ENCODE assay signal across 26 cellular contexts in genomic region chr1:211349730-211350129, GRCh38. TPM values are rescaled to one million over a fixed set of nuclear protein-coding genes. Genes with fewer than 3 reads are reported as not detected.
DNase-seq lines count a peak whose midpoint lies in the region; ATAC-seq and TF ChIP-seq lines count a peak whose summit lies in the region.
"Had no signal": no experiment of that assay in that cellular context is flagged by ENCODE, and none has a peak within 500 bp of the region (broad histone marks: within the 10 kb centered on the region; RNA-seq: fewer than 3 reads in every experiment).

No MANE protein-coding gene starts in this region.

- H3K9ac ChIP-seq in mammary epithelial cell (ENCODE audit: insufficient read depth, low read length) = no peak overlapping the region
- H3K9ac ChIP-seq: BLaER1 treated with 17β-estradiol and CSF1 and Interleukin-3, amounts not matched to agents 10 nM and 100 nM had no signal

- TF ChIP-seq CTCF in mammary epithelial cell (conservative IDR thresholded peaks at IDR 0.05 in 1 of 2, IDR thresholded peaks at IDR 0.05 in 1 of 2; ENCODE audit: extremely low read depth in 1 of 2, insufficient read depth in 1 of 2, low read depth in 1 of 2, low read length in 2 of 2) (no peak), epithelial cell of esophagus (IDR thresholded peaks at IDR 0.05; ENCODE audit: insufficient read depth, low read depth, low read length, missing control alignments) (no peak), type B pancreatic cell (conservative IDR thresholded peaks at IDR 0.05) (no peak)

- intact Hi-C loops in mammary epithelial cell (cut with micrococcal nuclease) = no loop called here

- no peak overlapping the region for H3K4me2 ChIP-seq in mammary epithelial cell (ENCODE audit: insufficient read depth, low read depth, low read length)
- H3K4me2 ChIP-seq: BLaER1 treated with 17β-estradiol and CSF1 and Interleukin-3, amounts not matched to agents 10 nM and 100 nM had no signal

- no TSS peak for BruUV-seq in mammary epithelial cell (replicated peaks; lab: Mats Ljungman, UMichigan)

- peaks cover 90% of the 10 kb centered on the region for H3K4me1 Mint-ChIP-seq in stimulated activated memory B cell treated with anti-CD40 and anti-IgM and Interleukin-4, amounts not matched to agents 10 μg/mL and 1 μg/mL and 100 μg/mL, for 72 hours
- H3K4me1 Mint-ChIP-seq in type B pancreatic cell (ENCODE audit: unreplicated experiment) = peaks cover 14% of the 10 kb centered on the region

- no peaks in the 10 kb centered on the region for H3K36me3 ChIP-seq in mammary epithelial cell (ENCODE audit: insufficient read depth, low read length)
- H3K36me3 ChIP-seq: neutrophil, right lobe of liver had no signal

- peak overlapping the region; percentile 68 for H3K27ac Mint-ChIP-seq in stimulated activated memory B cell treated with anti-CD40 and anti-IgM and Interleukin-4, amounts not matched to agents 10 μg/mL and 1 μg/mL and 100 μg/mL, for 72 hours
- H3K27ac Mint-ChIP-seq in type B pancreatic cell = no peak overlapping the region

- no peaks in the 10 kb centered on the region for H3K27me3 Mint-ChIP-seq in stimulated activated memory B cell treated with anti-CD40 and anti-IgM and Interleukin-4, amounts not matched to agents 10 μg/mL and 1 μg/mL and 100 μg/mL, for 72 hours
- H3K27me3 Mint-ChIP-seq in type B pancreatic cell = no peaks in the 10 kb centered on the region

- no peaks in the 10 kb centered on the region for H3K27me3 ChIP-seq in mammary epithelial cell (ENCODE audit: insufficient read depth, low read length)
- H3K27me3 ChIP-seq: BLaER1 treated with 17β-estradiol and CSF1 and Interleukin-3, amounts not matched to agents 10 nM and 100 nM; heart left ventricle; neutrophil; right lobe of liver had no signal

- H3K4me1 ChIP-seq in mammary epithelial cell (ENCODE audit: insufficient read depth, low read length) = peaks cover 3% of the 10 kb centered on the region
- H3K4me1 ChIP-seq: right lobe of liver had no signal

- H4K20me1 ChIP-seq in mammary epithelial cell (ENCODE audit: insufficient read depth, low read length) = no peaks in the 10 kb centered on the region

- H3K4me3 ChIP-seq in mammary epithelial cell (replicated peaks in 1 of 3; ENCODE audit: insufficient read depth in 1 of 3, low read depth in 2 of 3, low read length in 3 of 3) (no peak overlapping the region), epithelial cell of esophagus (ENCODE audit: low read length) (no peak overlapping the region)
- H3K4me3 ChIP-seq: BLaER1 treated with 17β-estradiol and CSF1 and Interleukin-3, amounts not matched to agents 10 nM and 100 nM; heart left ventricle; right lobe of liver had no signal

- in situ Hi-C loops in T47D (cut with HindIII; ENCODE audit: low pct_unique_long_range_greater_than_20kb, low sequenced_read_pairs) (no loop called here), mammary epithelial cell (cut with MboI; ENCODE audit: low sequenced_read_pairs in 2 of 2) (loop anchor here in 1 of 2 donors (25.0 kb wide), 1 partner anchor 313 kb away; no protein-coding TSS in a partner anchor)

- DNase-seq in T47D (ENCODE audit: low read depth in 1 of 2, low spot score in 1 of 2) (peak; percentile 34 to 55), mammary epithelial cell (no peak), NCI-H748 (lab: John Stamatoyannopoulos, UW; ENCODE audit: unreplicated experiment) (peak; percentile 3), epithelial cell of esophagus (ENCODE audit: low read depth) (peak; percentile 46), type B pancreatic cell (ENCODE audit: extremely low spot score, unreplicated experiment) (no peak)
- DNase-seq: activated CD4-positive, alpha-beta T cell treated with anti-CD3 and anti-CD28 coated beads, Interleukin-2, amount 50 U/mL, for 48 hours; activated CD4-positive, CD25-positive, alpha-beta regulatory T cell; activated gamma-delta T cell; heart left ventricle; KG1; kidney glomerular epithelial cell; NCI-H1436 treated with DMSO at 0.1 percent for 48 hours; NCI-H524; right lobe of liver; SHP77; stimulated activated CD4-positive, alpha-beta T cell treated with anti-CD3 and anti-CD28 coated beads, Interleukin-12 subunit alpha, Interleukin-12 subunit beta, amount 100 ng/mL, for 4 hours; stimulated activated CD4-positive, alpha-beta T cell treated with anti-CD3 and anti-CD28 coated beads, Interleukin-4, amount 100 ng/mL, for 1 hour; substantia nigra; T1000 had no signal

- no peak for ATAC-seq in stimulated activated memory B cell treated with anti-CD40 and anti-IgM and Interleukin-4, amounts not matched to agents 10 μg/mL and 1 μg/mL and 100 μg/mL, for 72 hours
- ATAC-seq in GM19023 (IDR thresholded peaks at IDR 0.05; ENCODE audit: unreplicated experiment) (no peak), HG03342 (IDR thresholded peaks at IDR 0.05; ENCODE audit: unreplicated experiment) (no peak)
- ATAC-seq: heart left ventricle, Panc1, right lobe of liver had no signal

- H3K4me3 Mint-ChIP-seq in stimulated activated memory B cell treated with anti-CD40 and anti-IgM and Interleukin-4, amounts not matched to agents 10 μg/mL and 1 μg/mL and 100 μg/mL, for 72 hours = no peak overlapping the region
- no peak overlapping the region for H3K4me3 Mint-ChIP-seq in type B pancreatic cell

- H3K79me2 ChIP-seq in mammary epithelial cell (ENCODE audit: insufficient read depth, low read length) = no peaks in the 10 kb centered on the region

- dilution Hi-C loops in mammary epithelial cell (cut with HindIII; ENCODE audit: low sequenced_read_pairs) = loop anchor here (25.0 kb wide), 1 partner anchor 313 kb away; no protein-coding TSS in a partner anchor

- 89% methylated on average over 2 of the region's 2 CpGs for WGBS in mammary epithelial cell (ENCODE audit: low coverage, missing lambda C conversion rate)

- H2AFZ ChIP-seq in mammary epithelial cell (ENCODE audit: low read depth, low read length) = no peak overlapping the region

- peaks cover 4% of the 10 kb centered on the region for H3K9me3 Mint-ChIP-seq in stimulated activated memory B cell treated with anti-CD40 and anti-IgM and Interleukin-4, amounts not matched to agents 10 μg/mL and 1 μg/mL and 100 μg/mL, for 72 hours
- H3K9me3 Mint-ChIP-seq in type B pancreatic cell = peaks cover 12% of the 10 kb centered on the region

- no peak overlapping the region for H3K27ac ChIP-seq in mammary epithelial cell (ENCODE audit: insufficient read depth, low read depth, low read length)
- H3K27ac ChIP-seq: BLaER1 treated with 17β-estradiol and CSF1 and Interleukin-3, amounts not matched to agents 10 nM and 100 nM; epithelial cell of prostate; heart left ventricle; neutrophil; right lobe of liver had no signal

- CTCF ChIA-PET in mammary epithelial cell (lab: Charles Lee; ENCODE audit: low non-redundant PET) = no interaction called here

- H3K9me3 ChIP-seq in mammary epithelial cell (replicated peaks; ENCODE audit: insufficient read depth, low read length) = no peaks in the 10 kb centered on the region
- H3K9me3 ChIP-seq: neutrophil, right lobe of liver had no signal

- H3K36me3 Mint-ChIP-seq in stimulated activated memory B cell treated with anti-CD40 and anti-IgM and Interleukin-4, amounts not matched to agents 10 μg/mL and 1 μg/mL and 100 μg/mL, for 72 hours = peaks cover 28% of the 10 kb centered on the region
- peaks cover 10% of the 10 kb centered on the region for H3K36me3 Mint-ChIP-seq in type B pancreatic cell

RNA-seq across cellular contexts. Expression of gene TRAF5, which starts 23.1 kb away (rescaled TPM):
- 1 to 10 TPM; 2.2 to 9.0 TPM for total RNA-seq in mammary epithelial cell
- 1.7 TPM for polyA plus RNA-seq in mammary epithelial cell
- 2.5 TPM for polyA minus RNA-seq in mammary epithelial cell
- 14.0 and 17.9 TPM in 2 replicates for total RNA-seq in type B pancreatic cell (ENCODE audit: low replicate concordance)

Comparison
In these comparisons a context has a peak if more than half of its experiments do, and no peak if none do; other contexts are left out.
1. DNase-seq: peak in T47D (2 of 2), NCI-H748 (single experiment) and epithelial cell of esophagus (single experiment); none in mammary epithelial cell (single experiment) and type B pancreatic cell (single experiment).